13 cellular contexts compared by ENCODE assay signal in the genomic region with DNA sequence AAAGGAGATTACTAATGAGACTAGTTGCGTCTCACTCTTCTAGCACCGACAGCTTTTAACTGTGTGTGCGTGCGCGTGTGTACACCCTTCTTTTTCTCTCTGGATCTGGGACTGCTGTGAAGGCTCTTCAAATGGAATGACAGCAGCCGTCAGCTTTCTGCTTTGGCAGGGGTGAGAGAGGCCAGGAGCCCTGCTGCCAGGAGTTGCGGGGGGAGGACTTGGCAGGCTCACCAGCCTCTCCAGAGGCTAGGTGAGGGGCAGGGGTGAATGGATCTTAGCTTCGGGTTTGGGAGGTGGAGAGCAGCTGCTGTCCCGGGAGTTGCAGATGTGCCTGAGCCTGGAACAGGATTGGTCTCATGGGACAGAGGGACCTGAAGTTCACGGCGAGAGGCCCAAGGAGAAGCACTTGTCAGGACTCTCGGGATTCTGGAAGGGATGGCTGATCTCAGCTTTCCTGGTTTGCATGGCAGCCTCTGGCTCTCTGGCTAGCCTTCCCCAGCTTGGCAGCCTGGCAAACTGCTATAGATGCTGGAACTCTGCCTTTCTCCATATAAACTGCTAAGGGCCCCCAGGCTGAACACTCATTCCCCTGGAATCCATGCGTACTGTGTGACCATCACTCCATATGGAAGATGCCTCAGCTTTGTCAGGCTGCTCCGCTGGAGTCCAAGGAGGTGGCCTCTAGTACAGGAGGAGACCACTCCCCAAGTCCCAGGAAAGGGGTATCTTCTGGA. TPM values are rescaled to one million over a fixed set of nuclear protein-coding genes. Genes with fewer than 3 reads are reported as not detected.
DNase-seq lines count a peak whose midpoint lies in the region; ATAC-seq and TF ChIP-seq lines count a peak whose summit lies in the region.
"Had no signal": no experiment of that assay in that cellular context is flagged by ENCODE, and none has a peak within 500 bp of the region (broad histone marks: within the 10 kb centered on the region; RNA-seq: fewer than 3 reads in every experiment).

No MANE protein-coding gene starts in this region.

- intact Hi-C loops in activated B cell treated with CpG ODN at 0.5 μM for 24 hours (cut with micrococcal nuclease), result loop anchor here (2.0 kb wide), 2 partner anchors 1071 to 1119 kb away; partner anchors contain the start of genes HEMK1 and MAPKAPK3
- intact Hi-C loops in Right ventricle myocardium inferior (cut with DNase I), result no loop called here
- intact Hi-C loops in psoas muscle (cut with DNase I), result no loop called here
- intact Hi-C loops in posterior vena cava (cut with DNase I), result no loop called here

- H3K9me3 Mint-ChIP-seq in activated B cell treated with CpG ODN at 0.5 μM for 24 hours, result no peaks in the 10 kb centered on the region

- H3K27me3 ChIP-seq in psoas muscle (ENCODE audit: insufficient read depth in 3 of 3, low read length in 2 of 3), result no peaks in the 10 kb centered on the region

- H3K4me1 ChIP-seq in psoas muscle, result peaks cover 47% of the 10 kb centered on the region

- WGBS in psoas muscle, 3 donors, result 27 to 37% (median 34%) methylated on average over 14 of the region's 14 CpGs

- no peak for ATAC-seq in activated B cell treated with CpG ODN at 0.5 μM for 24 hours (ENCODE audit: low read depth)
- peak; percentile 71 for ATAC-seq in Right ventricle myocardium inferior
- ATAC-seq in psoas muscle, result peak; percentile 37 to 61 (median 50)
- no peak for ATAC-seq in GM18505 (IDR thresholded peaks at IDR 0.05; ENCODE audit: unreplicated experiment)
- no peak for ATAC-seq in esophagus mucosa
- ATAC-seq: Panc1 had no signal

- peaks cover 73% of the 10 kb centered on the region for H3K36me3 Mint-ChIP-seq in activated B cell treated with CpG ODN at 0.5 μM for 24 hours (ENCODE audit: low read depth)

- DNase-seq in ELR (ENCODE audit: low read depth) (peak; percentile 95), activated B cell treated with CpG ODN at 0.5 μM for 24 hours (no peak), Right ventricle myocardium inferior (ENCODE audit: missing footprints) (peak; percentile 58), psoas muscle (no peak), posterior vena cava (ENCODE audit: low spot score) (no peak), NCI-H2029 treated with DMSO at 0.1 percent for 48 hours (lab: John Stamatoyannopoulos, UW) (no peak)
- DNase-seq: activated CD4-positive, alpha-beta T cell treated with anti-CD3 and anti-CD28 coated beads, Interleukin-2, amount 50 U/mL, for 48 hours; DMS153; NCI-H1092; stimulated activated CD8-positive, alpha-beta memory T cell treated with anti-CD3 and anti-CD28 coated beads, Interleukin-4, amount 100 ng/mL, for 48 hours had no signal

- H3K27ac Mint-ChIP-seq in activated B cell treated with CpG ODN at 0.5 μM for 24 hours, result peak overlapping the region; percentile 92

- no peaks in the 10 kb centered on the region for H3K9me3 ChIP-seq in psoas muscle

- H3K4me3 ChIP-seq in psoas muscle, result no peak overlapping the region

- peaks cover 45% of the 10 kb centered on the region for H3K4me1 Mint-ChIP-seq in activated B cell treated with CpG ODN at 0.5 μM for 24 hours

- CTCF ChIA-PET in activated B cell treated with CpG ODN at 0.5 μM for 24 hours (lab: Charles Lee), result no interaction called here

- H3K36me3 ChIP-seq in psoas muscle (ENCODE audit: insufficient read depth in 1 of 2, low read depth in 1 of 2), result peaks cover 0 to 31% of the 10 kb centered on the region in 2 donors

- TF ChIP-seq POLR2A in GM18505 (IDR thresholded peaks at IDR 0.05; ENCODE audit: borderline replicate concordance, extremely low read depth, insufficient read depth, insufficient read length), result no peak

- POLR2A ChIA-PET in activated B cell treated with CpG ODN at 0.5 μM for 24 hours (lab: Charles Lee), result interaction anchor here (0.9 to 2.3 kb wide), 3 partner anchors 16 to 303 kb away, joined by 3 to 15 read pairs (median 10); partner anchors contain the start of genes MANF and TEX264

- H3K27ac ChIP-seq in psoas muscle, result peak overlapping the region; percentile 75

- H3K4me3 Mint-ChIP-seq in activated B cell treated with CpG ODN at 0.5 μM for 24 hours, result no peak overlapping the region

- no peaks in the 10 kb centered on the region for H3K27me3 Mint-ChIP-seq in activated B cell treated with CpG ODN at 0.5 μM for 24 hours

- TF ChIP-seq CTCF in activated B cell treated with CpG ODN at 0.5 μM for 24 hours (IDR thresholded peaks at IDR 0.05) (no peak), psoas muscle (IDR thresholded peaks at IDR 0.05) (no peak)

RNA-seq across cellular contexts. Expression of gene TEX264, which starts 16.6 kb away (rescaled TPM):
- total RNA-seq in activated B cell treated with CpG ODN at 0.5 μM for 24 hours (24.1 and 24.4 TPM in 2 replicates), Right ventricle myocardium inferior (37.1 TPM), psoas muscle (10 to 100 TPM; 16.8 to 29.6 (median 21.9) TPM), posterior vena cava (10 to 100 TPM; 17.8 to 24.8 TPM), esophagus mucosa (32.8 TPM)
- polyA plus RNA-seq in psoas muscle, result 10 to 100 TPM; 60.9 to 71.5 (median 66.2) TPM

RNA-seq across cellular contexts. Expression of gene GRM2, which starts 19.2 kb away (rescaled TPM):
- total RNA-seq in activated B cell treated with CpG ODN at 0.5 μM for 24 hours (0.58 and 1.4 TPM in 2 replicates), Right ventricle myocardium inferior (0.03 TPM), psoas muscle (under 1 TPM; 0.15 to 0.58 (median 0.42) TPM), posterior vena cava (under 1 TPM; 0.14 to 0.24 TPM), esophagus mucosa (0.08 TPM)
- polyA plus RNA-seq in psoas muscle, result under 1 TPM; 0.09 to 0.13 (median 0.11) TPM

Comparison
In these comparisons a context has a peak if more than half of its experiments do, and no peak if none do; other contexts are left out.
1. DNase-seq: peak in ELR (single experiment) and Right ventricle myocardium inferior (single experiment); none in activated B cell treated with CpG ODN at 0.5 μM for 24 hours (single experiment), psoas muscle (0 of 2), posterior vena cava (single experiment) and NCI-H2029 treated with DMSO at 0.1 percent for 48 hours (single experiment).
2. ATAC-seq: peak in Right ventricle myocardium inferior (single experiment) and psoas muscle (4 of 4); none in activated B cell treated with CpG ODN at 0.5 μM for 24 hours (single experiment), GM18505 (single experiment) and esophagus mucosa (single experiment).